Comparison of ENCODE assay signal across 8 cellular contexts in genomic region chr1:2237773-2238172, GRCh38. TPM values are rescaled to one million over a fixed set of nuclear protein-coding genes. Genes with fewer than 3 reads are reported as not detected.
DNase-seq lines count a peak whose midpoint lies in the region; ATAC-seq, FAIRE-seq and TF ChIP-seq lines count a peak whose summit lies in the region.

No MANE protein-coding gene starts in this region.

- peaks cover 100% of the 10 kb centered on the region for H4K20me1 ChIP-seq in astrocyte (ENCODE audit: insufficient read depth, low read length)

- H3K36me3 Mint-ChIP-seq in activated T-cell treated with anti-CD3 and anti-CD28 coated beads, Interleukin-2, amount 50 U/mL, for 24 hours (ENCODE audit: low read depth): peaks cover 55% of the 10 kb centered on the region
- peaks cover 9% of the 10 kb centered on the region for H3K36me3 Mint-ChIP-seq in astrocyte (ENCODE audit: low read depth, unreplicated experiment)

- H3K4me3 ChIP-seq in astrocyte (ENCODE audit: insufficient read depth, low read depth, low read length): no peak overlapping the region
- H3K4me3 ChIP-seq in kidney epithelial cell (ENCODE audit: low read depth, low read length): no peak overlapping the region
- H3K4me3 ChIP-seq in testis: no peak overlapping the region

- intact Hi-C loops in testis (cut with DNase I; ENCODE audit: low total_unique reads): no loop called here

- peaks cover 100% of the 10 kb centered on the region for H3K79me2 ChIP-seq in astrocyte (ENCODE audit: insufficient read depth, low read length)

- H2AFZ ChIP-seq in astrocyte (ENCODE audit: low read depth, low read length): no peak overlapping the region

- peak overlapping the region; percentile 8 for H3K4me2 ChIP-seq in astrocyte (ENCODE audit: low read length)

- TF ChIP-seq POLR2A in testis (IDR thresholded peaks at IDR 0.05): no peak

- H3K27ac Mint-ChIP-seq in activated T-cell treated with anti-CD3 and anti-CD28 coated beads, Interleukin-2, amount 50 U/mL, for 24 hours: peak overlapping the region; percentile 94
- H3K27ac Mint-ChIP-seq in astrocyte (ENCODE audit: unreplicated experiment): no peak overlapping the region

- no peak overlapping the region for H3K9ac ChIP-seq in astrocyte (ENCODE audit: low read length)

- peaks cover 95% of the 10 kb centered on the region for H3K4me1 Mint-ChIP-seq in activated T-cell treated with anti-CD3 and anti-CD28 coated beads, Interleukin-2, amount 50 U/mL, for 24 hours (ENCODE audit: low read depth)
- H3K4me1 Mint-ChIP-seq in astrocyte (ENCODE audit: low read depth, unreplicated experiment): peaks cover 33% of the 10 kb centered on the region

- 33 to 44% methylated on average over 6 to 16 of the region's 19 CpGs for WGBS in testis, 2 donors

- H3K4me1 ChIP-seq in astrocyte (ENCODE audit: insufficient read depth, low read length) (peaks cover 56% of the 10 kb centered on the region), testis (peaks cover 81% of the 10 kb centered on the region)

- in situ Hi-C loops in KBM-7 (cut with MboI; ENCODE audit: low pct_unique_long_range_greater_than_20kb, low sequenced_read_pairs): no loop called here

- ATAC-seq in omental fat pad (ENCODE audit: low FRiP score) (no peak), GM21515 (IDR thresholded peaks at IDR 0.05; ENCODE audit: unreplicated experiment) (no peak)

- H3K27me3 Mint-ChIP-seq in activated T-cell treated with anti-CD3 and anti-CD28 coated beads, Interleukin-2, amount 50 U/mL, for 24 hours: no peaks in the 10 kb centered on the region
- no peaks in the 10 kb centered on the region for H3K27me3 Mint-ChIP-seq in astrocyte (ENCODE audit: low read depth, unreplicated experiment)

- peaks cover 6% of the 10 kb centered on the region for H3K36me3 ChIP-seq in astrocyte (ENCODE audit: insufficient read depth, low read length)
- H3K36me3 ChIP-seq in kidney epithelial cell (ENCODE audit: control insufficient read depth, insufficient read depth, low read length): peaks cover 3% of the 10 kb centered on the region
- no peaks in the 10 kb centered on the region for H3K36me3 ChIP-seq in testis (ENCODE audit: low read depth, missing control alignments)

- no peaks in the 10 kb centered on the region for H3K9me3 Mint-ChIP-seq in activated T-cell treated with anti-CD3 and anti-CD28 coated beads, Interleukin-2, amount 50 U/mL, for 24 hours
- no peaks in the 10 kb centered on the region for H3K9me3 Mint-ChIP-seq in astrocyte (ENCODE audit: unreplicated experiment)

- no peaks in the 10 kb centered on the region for H3K9me3 ChIP-seq in astrocyte (ENCODE audit: insufficient read depth, low read depth, low read length)
- H3K9me3 ChIP-seq in testis: no peaks in the 10 kb centered on the region

- peak overlapping the region; percentile 38 for H3K4me3 Mint-ChIP-seq in activated T-cell treated with anti-CD3 and anti-CD28 coated beads, Interleukin-2, amount 50 U/mL, for 24 hours
- no peak overlapping the region for H3K4me3 Mint-ChIP-seq in astrocyte (ENCODE audit: unreplicated experiment)

- TF ChIP-seq CTCF in astrocyte (IDR thresholded peaks at IDR 0.05; ENCODE audit: insufficient read depth, low read depth, low read length) (no peak), kidney epithelial cell (IDR thresholded peaks at IDR 0.05; ENCODE audit: insufficient read depth, low read length, poor library complexity, severe bottlenecking) (peak; percentile 15), testis (IDR thresholded peaks at IDR 0.05) (peak in 1 of 3 experiments; percentile 15), omental fat pad (IDR thresholded peaks at IDR 0.05) (no peak)

- no peak for DNase-seq in activated T-cell treated with anti-CD3 and anti-CD28 coated beads, Interleukin-2, amount 50 U/mL, for 24 hours
- DNase-seq in activated T-cell treated with anti-CD3 and anti-CD28 coated beads for 4 hours (no peak), astrocyte (ENCODE audit: low read depth) (no peak), kidney epithelial cell (ENCODE audit: low read depth) (no peak), testis (peak; percentile 63), KBM-7 (no peak), omental fat pad (ENCODE audit: low spot score) (no peak)

- H3K27ac ChIP-seq in astrocyte (ENCODE audit: low read depth, low read length) (no peak overlapping the region), testis (peak overlapping the region; percentile 48 to 83)

- H3K27me3 ChIP-seq in astrocyte (ENCODE audit: insufficient read depth, low read length) (no peaks in the 10 kb centered on the region), kidney epithelial cell (ENCODE audit: control insufficient read depth, insufficient read depth, low read length) (no peaks in the 10 kb centered on the region), testis (no peaks in the 10 kb centered on the region)

- FAIRE-seq in astrocyte (lab: Jason Lieb, UNC): no peak

RNA-seq across cellular contexts. Expression of gene SKI, which starts 9.7 kb away (rescaled TPM):
- total RNA-seq in astrocyte: 63.4 and 66.2 TPM in 2 replicates
- 26.9 and 33.8 TPM in 2 replicates for total RNA-seq in kidney epithelial cell
- total RNA-seq in testis: 10 to 100 TPM; 85.7 to 87.1 TPM
- 40.2 TPM for polyA plus RNA-seq in testis (ENCODE audit: insufficient read depth, low read depth, low replicate concordance)
- total RNA-seq in omental fat pad: 10 to 100 TPM; 35.3 to 54.0 (median 47.3) TPM

RNA-seq across cellular contexts. Expression of gene FAAP20, which starts 43.2 kb away (rescaled TPM):
- total RNA-seq in astrocyte (114 and 124 TPM in 2 replicates), kidney epithelial cell (50.6 and 65.8 TPM in 2 replicates), testis (10 to 100 TPM; 65.5 to 72.0 TPM), omental fat pad (10 to 100 TPM; 14.2 to 24.9 (median 21.8) TPM)
- polyA plus RNA-seq in testis (ENCODE audit: insufficient read depth, low read depth, low replicate concordance): 72.6 TPM
